Comparison of ENCODE assay signal across 1 cellular context in the genomic region with DNA sequence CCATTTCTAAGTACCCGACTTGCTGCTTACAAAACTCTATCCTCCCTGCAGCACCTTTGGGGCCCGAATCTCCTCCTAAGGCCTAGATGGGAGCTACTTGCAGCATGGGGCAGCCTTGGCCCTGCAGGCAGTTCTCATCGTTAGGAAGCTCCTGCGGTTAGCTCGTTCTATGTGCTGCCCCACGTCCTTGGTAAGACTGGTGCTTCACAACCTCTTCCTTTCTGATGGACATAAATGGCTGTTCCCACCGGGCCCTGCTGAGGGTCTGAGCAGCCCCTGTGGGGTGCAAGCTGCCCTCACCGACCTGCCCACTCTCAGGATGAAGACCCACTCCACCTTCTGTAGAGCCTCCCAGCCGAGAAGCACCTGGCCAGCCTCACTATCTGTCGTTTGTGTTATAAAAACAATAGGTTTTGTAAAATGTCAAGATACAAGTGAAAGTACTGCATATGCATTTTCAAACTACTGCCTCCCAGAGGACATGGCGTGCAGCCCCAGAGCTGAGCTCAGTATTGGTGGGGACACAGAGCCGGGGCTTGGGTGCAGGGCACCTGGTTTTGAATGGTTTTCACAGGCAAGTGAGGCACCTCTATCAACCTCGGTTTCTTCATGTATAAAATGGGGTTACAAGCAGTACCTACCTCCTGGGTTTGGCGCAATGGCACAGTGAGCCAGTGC.
TF ChIP-seq lines count a peak whose summit lies in the region.

No MANE protein-coding gene starts in this region.

TF ChIP-seq in HepG2, 621 proteins besides CTCF, POLR2A, EP300 and RAD21:
- TF ChIP-seq ZNF839 (CRISPR knock-in tag; IDR thresholded peaks at IDR 0.05; ENCODE audit: borderline replicate concordance) (no peak), MZF1 (CRISPR knock-in tag; IDR thresholded peaks at IDR 0.05; ENCODE audit: borderline replicate concordance) (no peak), ZNF713 (CRISPR knock-in tag; IDR thresholded peaks at IDR 0.05) (no peak), MLLT10 (CRISPR knock-in tag; IDR thresholded peaks at IDR 0.05) (no peak), PAWR (CRISPR knock-in tag; IDR thresholded peaks at IDR 0.05; ENCODE audit: borderline replicate concordance) (0 out of 2 replicates have a peak, but pooled peaks have one; percentile 0), ZNF772 (CRISPR knock-in tag; IDR thresholded peaks at IDR 0.05) (0 out of 2 replicates have a peak, but pooled peaks have one; percentile 26), ZNF629 (CRISPR knock-in tag; conservative IDR thresholded peaks at IDR 0.05) (0 out of 2 replicates have a peak, but pooled peaks have one; percentile 9)
TF ChIP-seq in HepG2: peak in this region for 3.
